Comparison of ENCODE assay signal across 15 cellular contexts in the genomic region with DNA sequence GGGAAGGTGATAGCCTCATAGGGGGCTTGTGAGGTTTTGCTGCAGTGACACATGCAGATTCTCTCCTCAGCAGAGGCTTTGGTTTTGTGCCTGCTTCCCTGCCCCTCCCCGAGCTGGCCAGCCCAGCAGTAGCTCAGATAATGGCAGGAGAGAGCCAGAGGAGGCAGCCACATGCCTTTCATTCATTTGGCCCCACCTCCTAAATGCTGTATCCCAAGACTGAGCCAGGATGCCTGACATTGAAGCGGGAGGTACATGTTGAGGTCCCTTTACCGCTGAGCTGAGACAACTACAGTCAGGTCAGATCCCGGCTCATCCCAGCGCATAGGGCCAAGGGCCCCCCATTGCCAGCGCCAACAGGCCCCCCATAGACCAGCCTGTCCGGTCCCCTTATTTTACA. TPM values are rescaled to one million over a fixed set of nuclear protein-coding genes. Genes with fewer than 3 reads are reported as not detected.
A peak's percentile ranks its signal among the peaks of the same experiment; 100 is the strongest.
DNase-seq lines count a peak whose midpoint lies in the region; ATAC-seq and TF ChIP-seq lines count a peak whose summit lies in the region.
"Had no signal": no experiment of that assay in that cellular context is flagged by ENCODE, and none has a peak within 500 bp of the region (broad histone marks: within the 10 kb centered on the region; RNA-seq: fewer than 3 reads in every experiment).

No MANE protein-coding gene starts in this region.

- H3K9me2 ChIP-seq in HCT116 (ENCODE audit: insufficient read depth): no peaks in the 10 kb centered on the region

- peak; percentile 49 for ATAC-seq in HCT116
- ATAC-seq in effector memory CD8-positive, alpha-beta T cell (replicated peaks): no peak
- ATAC-seq in GM21528 (IDR thresholded peaks at IDR 0.05; ENCODE audit: low FRiP score, unreplicated experiment): no peak
- ATAC-seq: CD8-positive, alpha-beta T cell had no signal

- BruUV-seq in HCT116 (replicated peaks; lab: Mats Ljungman, UMichigan): no TSS peak

- H3K4me2 ChIP-seq in HCT116 (ENCODE audit: low read length): no peak overlapping the region
- peak overlapping the region; percentile 69 for H3K4me2 ChIP-seq in neural progenitor cell

- peak; percentile 62 for DNase-seq in ELF-1 (ENCODE audit: low read depth, low spot score)
- no peak for DNase-seq in HCT116 (ENCODE audit: low read depth, low spot score)
- DNase-seq in cerebellar cortex (ENCODE audit: low spot score): peak; percentile 76
- DNase-seq in neural progenitor cell (ENCODE audit: low spot score): peak; percentile 71
- no peak for DNase-seq in activated CD4-positive, CD25-positive, alpha-beta regulatory T cell (lab: John Stamatoyannopoulos, UW)
- DNase-seq in effector memory CD8-positive, alpha-beta T cell: no peak
- DNase-seq: CD8-positive, alpha-beta T cell; DND-41; HCEC 1CT; MV-4-11; NCI-H1436; NCI-H2029 treated with DMSO at 0.1 percent for 48 hours; NCI-H524 treated with DMSO at 0.1 percent for 48 hours had no signal

- POLR2A ChIA-PET in HCT116 (lab: Charles Lee): interaction anchor here (0.7 kb wide), 1 partner anchor 12 kb away, joined by 3 read pairs; no protein-coding TSS in a partner anchor

- H3K9ac ChIP-seq in HCT116 (ENCODE audit: low read length) (no peak overlapping the region), neural progenitor cell (no peak overlapping the region)

- no peaks in the 10 kb centered on the region for H3K9me3 ChIP-seq in HCT116 (ENCODE audit: control insufficient read depth in 1 of 2, insufficient read depth in 1 of 2, low read depth in 1 of 2, low read length in 2 of 2)
- H3K9me3 ChIP-seq in neural progenitor cell (ENCODE audit: low read depth): no peaks in the 10 kb centered on the region

- H3K79me2 ChIP-seq in HCT116 (ENCODE audit: insufficient read depth, low read length) (no peaks in the 10 kb centered on the region), neural progenitor cell (ENCODE audit: low read depth) (no peaks in the 10 kb centered on the region)

- H3K27me3 Mint-ChIP-seq in neural progenitor cell (ENCODE audit: insufficient read depth, low read depth): peaks cover 19% of the 10 kb centered on the region
- peaks cover 7 to 37% of the 10 kb centered on the region in 2 donors for H3K27me3 Mint-ChIP-seq in effector memory CD8-positive, alpha-beta T cell

- intact Hi-C loops in HCT116 (cut with micrococcal nuclease): no loop called here

- H3K4me1 ChIP-seq in HCT116 (ENCODE audit: control insufficient read depth in 1 of 2, insufficient read depth in 2 of 2, low read length in 2 of 2) (peaks cover 0 to 8% of the 10 kb centered on the region in 2 experiments; a peak in 2 of 4 replicates), neural progenitor cell (peaks cover 13% of the 10 kb centered on the region)

- TF ChIP-seq CTCF in HCT116 (IDR thresholded peaks at IDR 0.05 in 2 of 3, conservative IDR thresholded peaks at IDR 0.05 in 1 of 3; ENCODE audit: borderline replicate concordance in 1 of 3, insufficient read depth in 1 of 3, low read depth in 2 of 3, low read length in 2 of 3) (no peak), neural progenitor cell (IDR thresholded peaks at IDR 0.05) (no peak)

- H3K36me3 ChIP-seq in HCT116 (ENCODE audit: control insufficient read depth in 1 of 2, insufficient read depth in 2 of 2, low read length in 2 of 2): no peaks in the 10 kb centered on the region
- no peaks in the 10 kb centered on the region for H3K36me3 ChIP-seq in neural progenitor cell

- H3K27ac ChIP-seq in HCT116 (ENCODE audit: low read depth, low read length) (no peak overlapping the region), neural progenitor cell (no peak overlapping the region)
- H3K27ac ChIP-seq: SK-N-MC had no signal

- H3K27me3 ChIP-seq in HCT116 (ENCODE audit: insufficient read depth, low read length) (no peaks in the 10 kb centered on the region), neural progenitor cell (peaks cover 8% of the 10 kb centered on the region)

- no peaks in the 10 kb centered on the region for H3K36me3 Mint-ChIP-seq in neural progenitor cell
- H3K36me3 Mint-ChIP-seq in effector memory CD8-positive, alpha-beta T cell (ENCODE audit: insufficient read depth): no peaks in the 10 kb centered on the region
- H3K36me3 Mint-ChIP-seq: CD8-positive, alpha-beta T cell had no signal

- peaks cover 12% of the 10 kb centered on the region for H3F3A ChIP-seq in neural progenitor cell (ENCODE audit: low read depth)

- H3K4me1 Mint-ChIP-seq in neural progenitor cell: no peaks in the 10 kb centered on the region
- peaks cover 3 to 6% of the 10 kb centered on the region in 2 donors for H3K4me1 Mint-ChIP-seq in effector memory CD8-positive, alpha-beta T cell (ENCODE audit: low read depth in 2 of 2)

- no peak overlapping the region for H3K27ac Mint-ChIP-seq in neural progenitor cell
- no peak overlapping the region for H3K27ac Mint-ChIP-seq in effector memory CD8-positive, alpha-beta T cell
- H3K27ac Mint-ChIP-seq: CD8-positive, alpha-beta T cell had no signal

- CTCF ChIA-PET in HCT116 (lab: Charles Lee): interaction anchor here (1.0 to 1.3 kb wide), 2 partner anchors 10 to 12 kb away, joined by 4 to 7 read pairs; no protein-coding TSS in a partner anchor

- RAD21 ChIA-PET in HCT116 (lab: Charles Lee; ENCODE audit: low non-redundant PET in 1 of 2, low total read pairs in 2 of 2, uncharacterized antibody in 2 of 2, unreplicated experiment in 2 of 2): no interaction called here

- H3K4me3 Mint-ChIP-seq in neural progenitor cell: no peak overlapping the region
- no peak overlapping the region for H3K4me3 Mint-ChIP-seq in effector memory CD8-positive, alpha-beta T cell
- H3K4me3 Mint-ChIP-seq: CD8-positive, alpha-beta T cell had no signal

- H3K9me3 Mint-ChIP-seq in neural progenitor cell: no peaks in the 10 kb centered on the region
- no peaks in the 10 kb centered on the region for H3K9me3 Mint-ChIP-seq in effector memory CD8-positive, alpha-beta T cell
- H3K9me3 Mint-ChIP-seq: CD8-positive, alpha-beta T cell had no signal

- TF ChIP-seq POLR2A in HCT116 (IDR thresholded peaks at IDR 0.05; ENCODE audit: borderline replicate concordance, extremely low read depth, insufficient read depth, insufficient read length): no peak

- H2AFZ ChIP-seq in HCT116 (ENCODE audit: low read depth, low read length, poor library complexity, severe bottlenecking) (no peak overlapping the region), neural progenitor cell (replicated peaks) (peak overlapping the region; percentile 69)

- H4K20me1 ChIP-seq in HCT116 (ENCODE audit: insufficient read depth) (no peaks in the 10 kb centered on the region), neural progenitor cell (ENCODE audit: low read depth) (no peaks in the 10 kb centered on the region)

- TF ChIP-seq RAD21 in HCT116 (IDR thresholded peaks at IDR 0.05; ENCODE audit: low read depth): no peak

- H3K4me3 ChIP-seq in HCT116 (replicated peaks in 1 of 2; ENCODE audit: low read depth in 1 of 2, low read length in 2 of 2): no peak overlapping the region
- peak overlapping the region; percentile 9 for H3K4me3 ChIP-seq in neural progenitor cell
- H3K4me3 ChIP-seq: SK-N-MC had no signal

TF ChIP-seq in HCT116, 20 proteins besides CTCF, POLR2A, EP300 and RAD21:
- TF ChIP-seq TCF7L2 (IDR thresholded peaks at IDR 0.05; ENCODE audit: borderline replicate concordance, extremely low read depth, insufficient read depth, insufficient read length) (no peak), CEBPB (IDR thresholded peaks at IDR 0.05; ENCODE audit: low read depth) (no peak), SP1 (IDR thresholded peaks at IDR 0.05; ENCODE audit: low read depth) (no peak), FOSL1 (IDR thresholded peaks at IDR 0.05; ENCODE audit: low read depth) (no peak), SIN3A (IDR thresholded peaks at IDR 0.05; ENCODE audit: low read depth) (no peak), ZNF274 (IDR thresholded peaks at IDR 0.05; ENCODE audit: low read depth, low read length) (no peak), SRF (IDR thresholded peaks at IDR 0.05; ENCODE audit: low read depth) (no peak), ELF1 (IDR thresholded peaks at IDR 0.05; ENCODE audit: borderline replicate concordance, low read depth) (no peak), JUND (IDR thresholded peaks at IDR 0.05) (no peak), EGR1 (IDR thresholded peaks at IDR 0.05; ENCODE audit: low read depth) (no peak)
- TF ChIP-seq, protein P1, sequence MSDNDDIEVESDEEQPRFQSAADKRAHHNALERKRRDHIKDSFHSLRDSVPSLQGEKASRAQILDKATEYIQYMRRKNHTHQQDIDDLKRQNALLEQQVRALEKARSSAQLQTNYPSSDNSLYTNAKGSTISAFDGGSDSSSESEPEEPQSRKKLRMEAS (IDR thresholded peaks at IDR 0.05): no peak

RNA-seq across cellular contexts. Expression of a gene that starts 11.9 kb away (rescaled TPM):
- total RNA-seq in HCT116 (2021; ENCODE audit: unreplicated experiment) (72.7 TPM), neural progenitor cell (ENCODE audit: low replicate concordance) (25.2 and 43.5 TPM in 2 replicates)
- polyA plus RNA-seq in HCT116 (2012): 47.7 and 50.2 TPM in 2 replicates

Comparison
In these comparisons a context has a peak if more than half of its experiments do, and no peak if none do; other contexts are left out.
1. DNase-seq: peak in ELF-1 (single experiment), cerebellar cortex (single experiment) and neural progenitor cell (single experiment); none in HCT116 (single experiment), activated CD4-positive, CD25-positive, alpha-beta regulatory T cell (0 of 4) and effector memory CD8-positive, alpha-beta T cell (0 of 3).